18 cellular contexts compared by ENCODE assay signal in genomic region chr6:83370607-83371006, GRCh38.
"Had no signal": no experiment of that assay in that cellular context is flagged by ENCODE, and none has a peak within 500 bp of the region (broad histone marks: within the 10 kb centered on the region; RNA-seq: fewer than 3 reads in every experiment).

No MANE protein-coding gene starts in this region.

- H3K9me3 Mint-ChIP-seq: nephron progenitor cell had no signal

- H3K27ac ChIP-seq: epithelial cell of prostate, esophagus muscularis mucosa, foreskin keratinocyte, neutrophil had no signal

- H3K9me3 ChIP-seq: esophagus muscularis mucosa, neutrophil had no signal

- H3K4me3 Mint-ChIP-seq: naive B cell, nephron progenitor cell had no signal

- H3K4me3 ChIP-seq: esophagus muscularis mucosa, lung, smooth muscle cell had no signal

- H3K27ac Mint-ChIP-seq: naive B cell, nephron progenitor cell, progenitor cell of endocrine pancreas had no signal

- H3K27me3 ChIP-seq: esophagus muscularis mucosa, foreskin keratinocyte, neutrophil had no signal

- H3K36me3 Mint-ChIP-seq: naive B cell had no signal

- DNase-seq: cortex of kidney; effector memory CD4-positive, alpha-beta T cell; foreskin keratinocyte; left colon; left ventricle myocardium superior; mesenchymal stem cell; naive B cell; nephron progenitor cell; right cardiac atrium; stimulated activated CD4-positive, alpha-beta T cell treated with anti-CD3 and anti-CD28 coated beads, Interleukin-2, amount 100 ng/mL, for 48 hours; stimulated activated naive CD4-positive, alpha-beta T cell treated with Interleukin-2 at 50 U/mL for 16 hours; trophoblast cell had no signal

- H3K27me3 Mint-ChIP-seq: naive B cell, progenitor cell of endocrine pancreas had no signal

- H3K4me1 Mint-ChIP-seq: naive B cell, nephron progenitor cell had no signal

- ATAC-seq: foreskin keratinocyte, left colon, left ventricle myocardium superior, right cardiac atrium had no signal

- H3K36me3 ChIP-seq: esophagus muscularis mucosa, neutrophil had no signal

- H3K4me1 ChIP-seq: foreskin keratinocyte had no signal
